ENCODE assay signal across 1 cellular context in the genomic region with DNA sequence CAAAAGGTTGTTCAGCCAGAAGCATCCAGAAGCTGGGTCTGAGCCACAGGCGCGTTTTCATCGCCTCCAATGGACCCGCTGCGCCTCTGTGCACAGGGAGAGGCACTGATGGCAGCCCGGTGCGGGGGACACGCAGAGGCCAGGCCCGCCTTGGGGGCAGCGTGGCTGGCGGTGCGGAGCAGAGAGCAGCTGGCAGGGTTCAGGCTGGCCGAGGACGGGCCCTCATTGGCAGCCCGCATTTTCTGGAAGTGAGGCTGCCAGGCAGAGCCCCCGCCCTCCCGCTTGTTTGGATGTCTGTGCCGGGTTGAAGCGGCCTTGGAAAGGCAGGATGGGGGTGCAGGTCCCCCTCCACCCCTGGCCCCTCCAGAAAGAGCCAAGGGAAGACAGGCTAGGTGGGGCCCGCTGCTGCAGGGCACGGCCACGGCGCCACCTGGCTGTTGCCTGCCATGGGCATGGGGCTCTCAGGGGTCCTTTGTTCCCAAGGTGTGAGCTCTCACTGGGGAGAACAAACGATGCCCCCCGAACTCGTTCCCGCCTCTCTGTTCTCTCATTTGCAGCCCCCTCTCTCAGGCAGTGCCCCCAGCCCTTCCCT.
A peak's percentile ranks its signal among the peaks of the same experiment; 100 is the strongest.
TF ChIP-seq lines count a peak whose summit lies in the region.

No MANE protein-coding gene starts in this region.

TF ChIP-seq in HepG2, 621 proteins besides CTCF, POLR2A, EP300 and RAD21:
- TF ChIP-seq HNRNPL (IDR thresholded peaks at IDR 0.05; ENCODE audit: low read depth, low read length) (peak; percentile 83; the same call in 1 of the 2 replicates), AGO2 (optimal IDR thresholded peaks at IDR 0.05; ENCODE audit: low read depth, low read length) (peak; percentile 48), RBFOX2 (IDR thresholded peaks at IDR 0.05; ENCODE audit: low read depth, low read length) (0 out of 2 replicates have a peak, but pooled peaks have one; percentile 19), NFE2 (CRISPR knock-in tag; IDR thresholded peaks at IDR 0.05) (no peak), STAG1 (CRISPR knock-in tag; IDR thresholded peaks at IDR 0.05) (peak; percentile 41)
